In the genomic region with DNA sequence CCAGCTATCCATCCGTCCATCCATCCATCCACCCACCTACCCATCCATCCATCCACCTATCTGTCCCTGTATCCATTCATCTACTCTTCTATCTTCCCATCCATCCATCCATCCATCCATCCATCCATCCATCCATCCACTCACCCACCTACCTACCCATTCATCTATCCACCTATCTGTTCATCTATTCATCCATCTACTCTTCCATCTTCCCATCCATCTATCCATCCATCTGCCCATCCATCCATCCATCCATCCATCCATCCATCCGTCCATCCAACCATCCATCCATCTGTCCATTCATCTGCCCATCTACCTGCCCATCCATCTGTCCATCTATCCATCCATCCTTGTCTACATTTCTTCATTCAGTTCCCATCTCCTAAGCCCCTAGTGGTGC, we compare ENCODE assay signal across 31 cellular contexts. TPM values are rescaled to one million over a fixed set of nuclear protein-coding genes. Genes with fewer than 3 reads are reported as not detected.
"Had no signal": no experiment of that assay in that cellular context is flagged by ENCODE, and none has a peak within 500 bp of the region (broad histone marks: within the 10 kb centered on the region; RNA-seq: fewer than 3 reads in every experiment).

No MANE protein-coding gene starts in this region.

- H3K27ac ChIP-seq: left ventricle myocardium inferior, pancreas, prostate gland, suprapubic skin, thoracic aorta, tibial artery, upper lobe of right lung, vagina had no signal

- H3K4me1 ChIP-seq: prostate gland, upper lobe of right lung had no signal

- H3K4me3 Mint-ChIP-seq: mesothelial cell of epicardium; naive B cell; natural killer cell; nephron progenitor cell; stimulated activated naive CD8-positive, alpha-beta T cell treated with anti-CD3 and anti-CD28 coated beads, Interleukin-15, Interleukin-2, amounts not matched to agents 100 ng/mL and 50 ng/mL, for 24 hours had no signal

- H3K36me3 Mint-ChIP-seq: mesothelial cell of epicardium, naive B cell, natural killer cell had no signal

- H3K9me3 ChIP-seq: left ventricle myocardium inferior, pancreas, prostate gland, suprapubic skin, thoracic aorta, tibial artery, upper lobe of right lung, vagina had no signal

- H3K4me3 ChIP-seq: left ventricle myocardium inferior, lung, pancreas, prostate gland, skin epidermis, suprapubic skin, thoracic aorta, tibial artery, upper lobe of right lung, vagina had no signal

- H3K27ac Mint-ChIP-seq: mesothelial cell of epicardium; natural killer cell; nephron progenitor cell; stimulated activated naive CD8-positive, alpha-beta T cell treated with anti-CD3 and anti-CD28 coated beads, Interleukin-15, Interleukin-2, amounts not matched to agents 100 ng/mL and 50 ng/mL, for 24 hours had no signal

- H3K27me3 ChIP-seq: pancreas, suprapubic skin, upper lobe of right lung, vagina had no signal

- H3K9me3 Mint-ChIP-seq: mesothelial cell of epicardium; naive B cell; natural killer cell; nephron progenitor cell; stimulated activated naive CD8-positive, alpha-beta T cell treated with anti-CD3 and anti-CD28 coated beads, Interleukin-15, Interleukin-2, amounts not matched to agents 100 ng/mL and 50 ng/mL, for 24 hours had no signal

- DNase-seq: hypothalamus; islet precursor cell; left ventricle myocardium inferior; mesendoderm; naive B cell; natural killer cell; nephron progenitor cell; nucleus accumbens; pancreas; posterior cingulate gyrus; retina; right cardiac atrium; stimulated activated CD4-positive, alpha-beta T cell treated with anti-CD3 and anti-CD28 coated beads, Interleukin-12 subunit alpha, Interleukin-12 subunit beta, amount 100 ng/mL, for 4 hours; stimulated activated CD4-positive, alpha-beta T cell treated with anti-CD3 and anti-CD28 coated beads, Interleukin-15, amount 100 ng/mL, for 24 hours; stimulated activated CD4-positive, alpha-beta T cell treated with anti-CD3 and anti-CD28 coated beads, Interleukin-2, amount 100 ng/mL, for 24 hours; stimulated activated CD4-positive, alpha-beta T cell treated with anti-CD3 and anti-CD28 coated beads, Interleukin-4, amount 100 ng/mL, for 1 hour; stimulated activated naive CD4-positive, alpha-beta T cell; tibial artery; trophoblast cell; upper lobe of right lung had no signal

- H3K36me3 ChIP-seq: left ventricle myocardium inferior, pancreas, prostate gland, suprapubic skin, thoracic aorta, tibial artery, upper lobe of right lung, vagina had no signal

- ATAC-seq: natural killer cell, pancreas, right cardiac atrium, sciatic nerve, upper lobe of right lung had no signal

RNA-seq across cellular contexts. Expression of a gene that starts 17.8 kb away (rescaled TPM):
- total RNA-seq: mononuclear cell, natural killer cell had no signal

RNA-seq across cellular contexts. Expression of a gene that starts 57.0 kb away (rescaled TPM):
- total RNA-seq: kidney epithelial cell had no signal
